Comparison of ENCODE assay signal across 24 cellular contexts in the genomic region with DNA sequence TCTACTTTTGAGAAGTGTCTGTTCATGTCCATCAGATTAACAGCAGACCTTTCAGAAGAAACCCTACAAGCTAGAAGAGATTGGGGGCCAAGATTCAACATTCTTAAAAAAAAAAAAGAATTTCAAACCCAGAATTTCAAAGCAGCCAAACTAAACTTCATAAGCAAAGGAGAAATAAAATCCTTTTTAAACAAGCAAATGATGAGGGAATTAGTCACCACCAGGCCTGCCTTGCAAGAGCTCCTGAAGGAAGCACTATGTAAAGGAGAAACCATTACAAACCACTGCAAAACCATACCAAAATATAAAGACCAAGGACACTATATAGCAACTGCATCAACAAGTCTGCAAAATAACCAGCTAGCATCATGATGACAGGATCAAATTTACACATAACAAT.
"Had no signal": no experiment of that assay in that cellular context is flagged by ENCODE, and none has a peak within 500 bp of the region (broad histone marks: within the 10 kb centered on the region; RNA-seq: fewer than 3 reads in every experiment).

No MANE protein-coding gene starts in this region.

- H3K4me3 Mint-ChIP-seq: immature natural killer cell; mesothelial cell of epicardium; naive B cell; natural killer cell; nephron progenitor cell; neural progenitor cell; stimulated activated memory B cell treated with anti-CD40 and anti-IgM and Interleukin-4, amounts not matched to agents 10 μg/mL and 1 μg/mL and 100 μg/mL, for 72 hours had no signal

- H3K4me1 Mint-ChIP-seq: immature natural killer cell; naive B cell; natural killer cell; nephron progenitor cell; stimulated activated memory B cell treated with anti-CD40 and anti-IgM and Interleukin-4, amounts not matched to agents 10 μg/mL and 1 μg/mL and 100 μg/mL, for 72 hours had no signal

- H3K27me3 Mint-ChIP-seq: naive B cell; progenitor cell of endocrine pancreas; stimulated activated memory B cell treated with anti-CD40 and anti-IgM and Interleukin-4, amounts not matched to agents 10 μg/mL and 1 μg/mL and 100 μg/mL, for 72 hours had no signal

- ATAC-seq: natural killer cell; right lobe of liver; stimulated activated memory B cell treated with anti-CD40 and anti-IgM and Interleukin-4, amounts not matched to agents 10 μg/mL and 1 μg/mL and 100 μg/mL, for 72 hours had no signal

- H3K27ac Mint-ChIP-seq: immature natural killer cell; mesothelial cell of epicardium; naive B cell; natural killer cell; nephron progenitor cell; neural progenitor cell; progenitor cell of endocrine pancreas; stimulated activated memory B cell treated with anti-CD40 and anti-IgM and Interleukin-4, amounts not matched to agents 10 μg/mL and 1 μg/mL and 100 μg/mL, for 72 hours had no signal

- H3K36me3 Mint-ChIP-seq: immature natural killer cell; natural killer cell; neural progenitor cell; stimulated activated memory B cell treated with anti-CD40 and anti-IgM and Interleukin-4, amounts not matched to agents 10 μg/mL and 1 μg/mL and 100 μg/mL, for 72 hours had no signal

- DNase-seq: hypothalamus; immature natural killer cell; islet precursor cell; left ventricle myocardium inferior; mesendoderm; naive B cell; natural killer cell; nephron progenitor cell; ovary; right lobe of liver; stimulated activated CD4-positive, alpha-beta T cell treated with anti-CD3 and anti-CD28 coated beads, Interleukin-1b, Interleukin-23, amount 100 ng/mL, for 48 hours; stimulated activated CD4-positive, alpha-beta T cell treated with anti-CD3 and anti-CD28 coated beads, Interleukin-2, amount 100 ng/mL, for 48 hours; stimulated activated CD4-positive, alpha-beta T cell treated with anti-CD3 and anti-CD28 coated beads, Interleukin-4, amount 100 ng/mL, for 4 hours; stimulated activated CD8-positive, alpha-beta memory T cell treated with anti-CD3 and anti-CD28 coated beads, Interleukin-4, amount 100 ng/mL, for 48 hours; stimulated activated naive CD4-positive, alpha-beta T cell treated with Interleukin-2 at 50 U/mL for 16 hours; stomach; testis; thyroid gland; transverse colon; upper lobe of left lung had no signal
